1 cellular context compared by ENCODE assay signal in the genomic region with DNA sequence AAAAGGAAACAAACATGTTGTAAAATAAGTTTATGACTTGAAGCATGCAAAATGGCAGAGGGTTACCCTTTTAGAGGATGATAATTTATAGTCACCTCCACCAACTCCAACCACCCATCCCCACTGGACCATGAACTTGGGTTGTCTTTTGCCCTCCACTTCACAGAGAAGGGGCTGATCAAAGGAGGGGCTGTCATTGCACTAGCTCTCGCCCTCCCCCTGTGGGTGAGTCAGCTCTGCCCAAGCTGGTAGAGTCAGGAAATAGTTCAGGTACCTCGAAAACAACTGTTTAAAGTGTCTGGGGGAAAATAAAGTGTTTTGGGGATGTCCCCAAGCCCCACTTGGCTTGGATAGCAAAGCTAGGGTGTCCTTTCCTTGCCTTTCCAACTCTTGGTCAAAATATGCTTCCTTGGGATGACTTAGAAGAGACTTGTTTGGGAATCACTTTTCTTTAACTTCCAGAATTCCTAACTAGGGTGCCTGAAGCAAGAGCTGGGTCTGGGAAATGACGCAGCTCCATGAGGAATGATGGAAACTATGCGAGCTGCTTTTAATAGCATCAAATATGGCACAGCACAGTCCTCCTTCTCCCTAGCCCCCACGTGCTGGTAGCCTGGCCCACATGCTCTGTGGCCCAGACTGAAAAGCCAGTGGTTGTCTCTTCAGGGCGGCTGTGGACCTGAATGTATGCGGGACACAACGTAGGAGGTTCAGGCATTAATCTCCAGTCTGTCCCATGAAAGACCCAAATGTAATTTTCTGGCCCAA.
TF ChIP-seq lines count a peak whose summit lies in the region.

No MANE protein-coding gene starts in this region.

TF ChIP-seq in HepG2, 621 proteins besides CTCF, POLR2A, EP300 and RAD21 (continued from another document):
- TF ChIP-seq ZHX2 (IDR thresholded peaks at IDR 0.05; ENCODE audit: low read depth) (no peak), ZHX2 (CRISPR knock-in tag; IDR thresholded peaks at IDR 0.05; ENCODE audit: borderline replicate concordance) (no peak), ZIK1 (CRISPR knock-in tag; IDR thresholded peaks at IDR 0.05; ENCODE audit: borderline replicate concordance, low read depth) (no peak), IRF1 (CRISPR knock-in tag; IDR thresholded peaks at IDR 0.05; ENCODE audit: low read depth) (no peak), STAG1 (CRISPR knock-in tag; IDR thresholded peaks at IDR 0.05) (peak; percentile 47), NR3C1 (CRISPR knock-in tag; IDR thresholded peaks at IDR 0.05) (no peak)
- TF ChIP-seq, protein P1, sequence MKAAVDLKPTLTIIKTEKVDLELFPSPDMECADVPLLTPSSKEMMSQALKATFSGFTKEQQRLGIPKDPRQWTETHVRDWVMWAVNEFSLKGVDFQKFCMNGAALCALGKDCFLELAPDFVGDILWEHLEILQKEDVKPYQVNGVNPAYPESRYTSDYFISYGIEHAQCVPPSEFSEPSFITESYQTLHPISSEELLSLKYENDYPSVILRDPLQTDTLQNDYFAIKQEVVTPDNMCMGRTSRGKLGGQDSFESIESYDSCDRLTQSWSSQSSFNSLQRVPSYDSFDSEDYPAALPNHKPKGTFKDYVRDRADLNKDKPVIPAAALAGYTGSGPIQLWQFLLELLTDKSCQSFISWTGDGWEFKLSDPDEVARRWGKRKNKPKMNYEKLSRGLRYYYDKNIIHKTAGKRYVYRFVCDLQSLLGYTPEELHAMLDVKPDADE (CRISPR knock-in tag; IDR thresholded peaks at IDR 0.05), result no peak
- TF ChIP-seq, protein P2, sequence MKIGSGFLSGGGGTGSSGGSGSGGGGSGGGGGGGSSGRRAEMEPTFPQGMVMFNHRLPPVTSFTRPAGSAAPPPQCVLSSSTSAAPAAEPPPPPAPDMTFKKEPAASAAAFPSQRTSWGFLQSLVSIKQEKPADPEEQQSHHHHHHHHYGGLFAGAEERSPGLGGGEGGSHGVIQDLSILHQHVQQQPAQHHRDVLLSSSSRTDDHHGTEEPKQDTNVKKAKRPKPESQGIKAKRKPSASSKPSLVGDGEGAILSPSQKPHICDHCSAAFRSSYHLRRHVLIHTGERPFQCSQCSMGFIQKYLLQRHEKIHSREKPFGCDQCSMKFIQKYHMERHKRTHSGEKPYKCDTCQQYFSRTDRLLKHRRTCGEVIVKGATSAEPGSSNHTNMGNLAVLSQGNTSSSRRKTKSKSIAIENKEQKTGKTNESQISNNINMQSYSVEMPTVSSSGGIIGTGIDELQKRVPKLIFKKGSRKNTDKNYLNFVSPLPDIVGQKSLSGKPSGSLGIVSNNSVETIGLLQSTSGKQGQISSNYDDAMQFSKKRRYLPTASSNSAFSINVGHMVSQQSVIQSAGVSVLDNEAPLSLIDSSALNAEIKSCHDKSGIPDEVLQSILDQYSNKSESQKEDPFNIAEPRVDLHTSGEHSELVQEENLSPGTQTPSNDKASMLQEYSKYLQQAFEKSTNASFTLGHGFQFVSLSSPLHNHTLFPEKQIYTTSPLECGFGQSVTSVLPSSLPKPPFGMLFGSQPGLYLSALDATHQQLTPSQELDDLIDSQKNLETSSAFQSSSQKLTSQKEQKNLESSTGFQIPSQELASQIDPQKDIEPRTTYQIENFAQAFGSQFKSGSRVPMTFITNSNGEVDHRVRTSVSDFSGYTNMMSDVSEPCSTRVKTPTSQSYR (CRISPR knock-in tag; IDR thresholded peaks at IDR 0.05; ENCODE audit: borderline replicate concordance), result peak; percentile 85; the same call in 1 of the 2 replicates
